ENCODE assay signal across 14 cellular contexts in the genomic region with DNA sequence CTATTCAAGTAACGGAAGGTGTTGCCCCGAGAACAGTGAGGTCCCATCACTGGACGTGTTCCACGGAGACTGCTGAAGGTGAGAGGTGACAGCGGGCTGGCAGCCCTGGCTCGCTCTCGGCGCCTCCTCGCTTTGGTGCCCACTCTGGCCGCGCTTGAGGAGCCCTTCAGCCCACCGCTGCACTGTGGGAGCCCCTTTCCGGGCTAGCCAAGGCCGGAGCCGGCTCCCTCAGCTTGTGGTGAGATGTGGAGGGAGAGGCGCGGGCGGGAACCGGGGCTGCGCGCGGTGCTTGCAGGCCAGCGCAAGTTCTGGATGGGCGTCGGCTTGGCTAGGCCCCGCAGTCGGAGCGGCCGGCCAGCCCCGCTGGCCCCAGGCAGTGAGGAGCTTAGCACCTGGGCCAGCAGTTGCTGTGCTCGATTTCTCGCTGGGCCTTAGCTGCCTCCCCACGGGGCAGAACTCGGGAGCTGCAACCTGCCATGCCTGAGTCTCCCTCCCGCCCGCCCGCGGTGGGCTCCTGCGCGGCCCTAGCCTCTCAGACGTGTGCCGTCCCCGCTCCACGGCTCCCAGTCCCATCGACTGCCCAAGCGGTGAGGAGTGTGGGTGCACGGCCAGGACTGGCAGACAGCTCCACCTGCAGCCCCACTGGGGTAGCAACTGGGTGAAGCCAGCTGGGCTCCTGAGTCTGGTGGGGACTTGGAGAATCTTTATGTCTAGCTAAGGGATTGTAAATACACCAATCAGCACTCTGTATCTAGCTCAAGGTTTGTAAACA.
A peak's percentile ranks its signal among the peaks of the same experiment; 100 is the strongest.
DNase-seq lines count a peak whose midpoint lies in the region; ATAC-seq and TF ChIP-seq lines count a peak whose summit lies in the region.
"Had no signal": no experiment of that assay in that cellular context is flagged by ENCODE, and none has a peak within 500 bp of the region (broad histone marks: within the 10 kb centered on the region; RNA-seq: fewer than 3 reads in every experiment).

No MANE protein-coding gene starts in this region.

- intact Hi-C loops in PC-9 (cut with micrococcal nuclease; ENCODE audit: unreplicated experiment): no loop called here
- intact Hi-C loops in testis (cut with DNase I; ENCODE audit: low total_unique reads): no loop called here

- H3K36me3 ChIP-seq in SK-N-SH (replicated peaks in 1 of 2; ENCODE audit: control insufficient read depth in 1 of 2, insufficient read depth in 2 of 2, low read length in 1 of 2) (no peaks in the 10 kb centered on the region), PC-9 (ENCODE audit: low read depth) (no peaks in the 10 kb centered on the region), testis (ENCODE audit: low read depth, missing control alignments) (no peaks in the 10 kb centered on the region)

- peak overlapping the region; percentile 71 for H2AFZ ChIP-seq in SK-N-SH (ENCODE audit: low read depth)
- no peak overlapping the region for H2AFZ ChIP-seq in PC-9
- H2AFZ ChIP-seq: hepatocyte had no signal

- no peak for TF ChIP-seq EP300 in SK-N-SH (IDR thresholded peaks at IDR 0.05; ENCODE audit: borderline replicate concordance in 1 of 2, low read depth in 1 of 2, low read length in 1 of 2)

- no peak for TF ChIP-seq POLR2A in testis (IDR thresholded peaks at IDR 0.05)

- no peaks in the 10 kb centered on the region for H3K27me3 ChIP-seq in SK-N-SH (ENCODE audit: insufficient read depth)
- H3K27me3 ChIP-seq in PC-9 (ENCODE audit: insufficient read depth, low read depth): no peaks in the 10 kb centered on the region
- no peaks in the 10 kb centered on the region for H3K27me3 ChIP-seq in testis
- H3K27me3 ChIP-seq: hepatocyte had no signal

- no peak for TF ChIP-seq RAD21 in SK-N-SH (IDR thresholded peaks at IDR 0.05; ENCODE audit: low read length)

- DNase-seq in SK-N-SH (no peak), PC-9 (no peak), epithelial cell of prostate (ENCODE audit: low read depth, low spot score) (no peak), testis (peak; percentile 49), NCI-H146 (lab: John Stamatoyannopoulos, UW) (no peak)
- DNase-seq: activated CD4-positive, alpha-beta T cell treated with anti-CD3 and anti-CD28 coated beads for 1 hour; cortex of kidney; NCI-H1694 treated with DMSO at 0.1 percent for 48 hours; occipital lobe had no signal

- POLR2A ChIA-PET in SK-N-SH (lab: Yijun Ruan, JAX) (no interaction called here), PC-9 (lab: Charles Lee; ENCODE audit: unreplicated experiment) (interaction anchor here (0.6 kb wide), 1 partner anchor 65 kb away, joined by 5 read pairs; no protein-coding TSS in a partner anchor)

- no TSS peak for BruUV-seq in PC-9 (replicated peaks; lab: Mats Ljungman, UMichigan)

- H4K20me1 ChIP-seq in SK-N-SH (ENCODE audit: insufficient read depth) (no peaks in the 10 kb centered on the region), PC-9 (ENCODE audit: insufficient read depth) (no peaks in the 10 kb centered on the region)

- no peak overlapping the region for H3K9ac ChIP-seq in SK-N-SH
- H3K9ac ChIP-seq: KMS-11 had no signal

- H3K4me1 ChIP-seq in SK-N-SH (ENCODE audit: control insufficient read depth in 1 of 2, insufficient read depth in 2 of 2, low read depth in 1 of 2, low read length in 1 of 2): peaks cover 11 to 13% of the 10 kb centered on the region in 2 experiments; a peak in 3 of 4 replicates
- peaks cover 23% of the 10 kb centered on the region for H3K4me1 ChIP-seq in PC-9 (replicated peaks; ENCODE audit: insufficient read depth)
- no peaks in the 10 kb centered on the region for H3K4me1 ChIP-seq in testis

- peaks cover 17% of the 10 kb centered on the region for H3F3A ChIP-seq in SK-N-SH (replicated peaks; ENCODE audit: insufficient read depth)
- peaks cover 25% of the 10 kb centered on the region for H3F3A ChIP-seq in PC-9 (ENCODE audit: insufficient read depth, low read depth)

- H3K9me3 ChIP-seq in SK-N-SH (no peaks in the 10 kb centered on the region), PC-9 (ENCODE audit: insufficient read depth, low read depth) (no peaks in the 10 kb centered on the region), testis (no peaks in the 10 kb centered on the region)

- H3K79me2 ChIP-seq in SK-N-SH (ENCODE audit: insufficient read depth): no peaks in the 10 kb centered on the region
- no peaks in the 10 kb centered on the region for H3K79me2 ChIP-seq in PC-9 (ENCODE audit: low read depth)
- H3K79me2 ChIP-seq: hepatocyte had no signal

- TF ChIP-seq CTCF in SK-N-SH (IDR thresholded peaks at IDR 0.05) (peak; percentile 21; the same call in 1 of the 2 replicates), PC-9 (conservative IDR thresholded peaks at IDR 0.05) (no peak), testis (IDR thresholded peaks at IDR 0.05) (no peak)

- H3K9me2 ChIP-seq in SK-N-SH: no peaks in the 10 kb centered on the region
- no peaks in the 10 kb centered on the region for H3K9me2 ChIP-seq in PC-9 (ENCODE audit: insufficient read depth)

- peak overlapping the region in 1 of 2 experiments; percentile 56; a peak in 1 of 4 replicates for H3K4me3 ChIP-seq in SK-N-SH (ENCODE audit: low read depth in 2 of 2, low read length in 1 of 2)
- H3K4me3 ChIP-seq in PC-9: 0 out of 2 replicates have a peak overlapping the region, but pooled peaks have one; percentile 17
- H3K4me3 ChIP-seq in testis: peak overlapping the region in 1 of 2 donors; percentile 8
- H3K4me3 ChIP-seq: hepatocyte had no signal

- ATAC-seq in SK-N-SH treated with all-trans-retinoic acid at 6 μM for 48 hours (no peak), GM21786 (IDR thresholded peaks at IDR 0.05; ENCODE audit: unreplicated experiment) (no peak), GM18909 (IDR thresholded peaks at IDR 0.05; ENCODE audit: poor library complexity, unreplicated experiment) (no peak)

- H3K4me2 ChIP-seq in SK-N-SH (peak overlapping the region; percentile 63), PC-9 (peak overlapping the region; percentile 67)
- H3K4me2 ChIP-seq: hepatocyte, KMS-11 had no signal

- H3K27ac ChIP-seq in SK-N-SH (ENCODE audit: low read depth in 2 of 2, low read length in 1 of 2) (peak overlapping the region in 1 of 2 experiments; percentile 95; a peak in 2 of 4 replicates), PC-9 (peak overlapping the region; percentile 66), epithelial cell of prostate (peak overlapping the region; percentile 59), testis (no peak overlapping the region)
- H3K27ac ChIP-seq: hepatocyte, KMS-11 had no signal

- 98% methylated on average over 28 of the region's 47 CpGs for WGBS in SK-N-SH (ENCODE audit: low lambda C conversion rate)
- WGBS in testis, 2 donors: 77 to 80% methylated on average over 8 to 33 of the region's 47 CpGs

- CTCF ChIA-PET in SK-N-SH (lab: Yijun Ruan, JAX) (no interaction called here), PC-9 (lab: Charles Lee) (interaction anchor here (0.7 kb wide), 1 partner anchor 128 kb away, joined by 6 read pairs; no protein-coding TSS in a partner anchor)

TF ChIP-seq in SK-N-SH, 30 proteins besides CTCF, POLR2A, EP300 and RAD21 (continues in another document):
- TF ChIP-seq, protein P1, sequence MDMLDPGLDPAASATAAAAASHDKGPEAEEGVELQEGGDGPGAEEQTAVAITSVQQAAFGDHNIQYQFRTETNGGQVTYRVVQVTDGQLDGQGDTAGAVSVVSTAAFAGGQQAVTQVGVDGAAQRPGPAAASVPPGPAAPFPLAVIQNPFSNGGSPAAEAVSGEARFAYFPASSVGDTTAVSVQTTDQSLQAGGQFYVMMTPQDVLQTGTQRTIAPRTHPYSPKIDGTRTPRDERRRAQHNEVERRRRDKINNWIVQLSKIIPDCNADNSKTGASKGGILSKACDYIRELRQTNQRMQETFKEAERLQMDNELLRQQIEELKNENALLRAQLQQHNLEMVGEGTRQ (IDR thresholded peaks at IDR 0.05; ENCODE audit: borderline replicate concordance, low read depth, low read length): no peak

TF ChIP-seq in SK-N-SH treated with all-trans-retinoic acid at 6 μM for 48 hours, 23 proteins besides CTCF, POLR2A, EP300 and RAD21 (continues in another document):
- TF ChIP-seq, protein P2, sequence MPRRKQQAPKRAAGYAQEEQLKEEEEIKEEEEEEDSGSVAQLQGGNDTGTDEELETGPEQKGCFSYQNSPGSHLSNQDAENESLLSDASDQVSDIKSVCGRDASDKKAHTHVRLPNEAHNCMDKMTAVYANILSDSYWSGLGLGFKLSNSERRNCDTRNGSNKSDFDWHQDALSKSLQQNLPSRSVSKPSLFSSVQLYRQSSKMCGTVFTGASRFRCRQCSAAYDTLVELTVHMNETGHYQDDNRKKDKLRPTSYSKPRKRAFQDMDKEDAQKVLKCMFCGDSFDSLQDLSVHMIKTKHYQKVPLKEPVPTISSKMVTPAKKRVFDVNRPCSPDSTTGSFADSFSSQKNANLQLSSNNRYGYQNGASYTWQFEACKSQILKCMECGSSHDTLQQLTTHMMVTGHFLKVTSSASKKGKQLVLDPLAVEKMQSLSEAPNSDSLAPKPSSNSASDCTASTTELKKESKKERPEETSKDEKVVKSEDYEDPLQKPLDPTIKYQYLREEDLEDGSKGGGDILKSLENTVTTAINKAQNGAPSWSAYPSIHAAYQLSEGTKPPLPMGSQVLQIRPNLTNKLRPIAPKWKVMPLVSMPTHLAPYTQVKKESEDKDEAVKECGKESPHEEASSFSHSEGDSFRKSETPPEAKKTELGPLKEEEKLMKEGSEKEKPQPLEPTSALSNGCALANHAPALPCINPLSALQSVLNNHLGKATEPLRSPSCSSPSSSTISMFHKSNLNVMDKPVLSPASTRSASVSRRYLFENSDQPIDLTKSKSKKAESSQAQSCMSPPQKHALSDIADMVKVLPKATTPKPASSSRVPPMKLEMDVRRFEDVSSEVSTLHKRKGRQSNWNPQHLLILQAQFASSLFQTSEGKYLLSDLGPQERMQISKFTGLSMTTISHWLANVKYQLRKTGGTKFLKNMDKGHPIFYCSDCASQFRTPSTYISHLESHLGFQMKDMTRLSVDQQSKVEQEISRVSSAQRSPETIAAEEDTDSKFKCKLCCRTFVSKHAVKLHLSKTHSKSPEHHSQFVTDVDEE (CRISPR knock-in tag; IDR thresholded peaks at IDR 0.05): no peak
- TF ChIP-seq, protein P3, sequence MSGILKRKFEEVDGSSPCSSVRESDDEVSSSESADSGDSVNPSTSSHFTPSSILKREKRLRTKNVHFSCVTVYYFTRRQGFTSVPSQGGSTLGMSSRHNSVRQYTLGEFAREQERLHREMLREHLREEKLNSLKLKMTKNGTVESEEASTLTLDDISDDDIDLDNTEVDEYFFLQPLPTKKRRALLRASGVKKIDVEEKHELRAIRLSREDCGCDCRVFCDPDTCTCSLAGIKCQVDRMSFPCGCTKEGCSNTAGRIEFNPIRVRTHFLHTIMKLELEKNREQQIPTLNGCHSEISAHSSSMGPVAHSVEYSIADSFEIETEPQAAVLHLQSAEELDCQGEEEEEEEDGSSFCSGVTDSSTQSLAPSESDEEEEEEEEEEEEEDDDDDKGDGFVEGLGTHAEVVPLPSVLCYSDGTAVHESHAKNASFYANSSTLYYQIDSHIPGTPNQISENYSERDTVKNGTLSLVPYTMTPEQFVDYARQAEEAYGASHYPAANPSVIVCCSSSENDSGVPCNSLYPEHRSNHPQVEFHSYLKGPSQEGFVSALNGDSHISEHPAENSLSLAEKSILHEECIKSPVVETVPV (CRISPR knock-in tag; IDR thresholded peaks at IDR 0.05): no peak
- no peak for TF ChIP-seq ARNTL (CRISPR knock-in tag; IDR thresholded peaks at IDR 0.05; ENCODE audit: borderline replicate concordance, low read depth)
- no peak for TF ChIP-seq RARB (CRISPR knock-in tag; IDR thresholded peaks at IDR 0.05)
- no peak for TF ChIP-seq CSDC2 (CRISPR knock-in tag; IDR thresholded peaks at IDR 0.05)

Comparison
In these comparisons a context has a peak if more than half of its experiments do, and no peak if none do; other contexts are left out.
1. H3K27ac ChIP-seq: peak in PC-9 (single experiment) and epithelial cell of prostate (single experiment); none in testis (0 of 2).